In the genomic region with DNA sequence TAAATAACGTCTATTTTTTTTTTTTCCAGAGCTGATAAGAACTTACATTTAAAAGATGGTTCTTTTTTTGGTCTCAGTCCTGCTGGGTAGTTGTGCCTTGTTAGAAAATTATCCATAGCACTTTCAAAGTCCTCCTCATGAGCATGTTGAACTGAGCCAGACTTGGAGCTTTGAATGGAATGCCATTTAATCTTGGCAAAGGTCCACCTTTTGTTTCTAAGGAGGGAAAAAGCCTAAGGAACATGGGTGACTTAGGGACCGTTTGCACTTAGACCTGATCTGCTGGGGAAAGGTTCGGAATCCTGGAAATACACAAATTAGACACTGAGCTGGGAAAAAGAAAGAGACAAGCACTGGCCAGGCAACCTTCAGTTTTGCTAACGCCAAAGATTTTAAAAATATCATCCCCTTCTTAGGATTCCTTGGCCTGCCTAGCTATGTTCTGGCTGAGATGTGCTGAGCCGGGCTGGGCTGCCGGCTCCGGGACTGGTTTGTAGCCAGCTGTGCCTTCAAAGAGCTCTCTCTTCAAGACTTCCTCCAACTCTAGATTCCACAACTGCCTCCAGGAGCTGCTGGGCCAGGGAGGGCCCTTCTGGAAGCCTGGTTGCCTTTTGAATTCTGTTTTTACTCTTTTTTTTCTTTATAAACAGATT, we compare ENCODE assay signal across 14 cellular contexts.
DNase-seq lines count a peak whose midpoint lies in the region; ATAC-seq and TF ChIP-seq lines count a peak whose summit lies in the region.
"Had no signal": no experiment of that assay in that cellular context is flagged by ENCODE, and none has a peak within 500 bp of the region (broad histone marks: within the 10 kb centered on the region; RNA-seq: fewer than 3 reads in every experiment).

No MANE protein-coding gene starts in this region.

- H3K27ac ChIP-seq in ovary (peak overlapping the region in 1 of 2 donors; percentile 72), aorta (ENCODE audit: low read depth in 1 of 2, low read length in 2 of 2) (peak overlapping the region; percentile 7 to 70)

- peaks cover 8% of the 10 kb centered on the region for H3K36me3 Mint-ChIP-seq in activated naive CD8-positive, alpha-beta T cell
- peaks cover 3% of the 10 kb centered on the region for H3K36me3 Mint-ChIP-seq in activated naive CD8-positive, alpha-beta T cell treated with anti-CD3 and anti-CD28 coated beads, Interleukin-2, amount 50 U/mL, for 24 hours (ENCODE audit: low read depth)

- TF ChIP-seq POLR2A in ovary (IDR thresholded peaks at IDR 0.05), result no peak

- H3K27me3 ChIP-seq in ovary (no peaks in the 10 kb centered on the region), aorta (ENCODE audit: control insufficient read depth in 1 of 2, insufficient read depth in 2 of 2, low read length in 1 of 2) (no peaks in the 10 kb centered on the region)

- H3K4me3 ChIP-seq in fibroblast of the aortic adventitia (ENCODE audit: low read depth, low read length) (no peak overlapping the region), ovary (no peak overlapping the region), aorta (ENCODE audit: low read length in 2 of 2) (no peak overlapping the region)
- H3K4me3 ChIP-seq: mucosa of descending colon had no signal

- no peak for TF ChIP-seq EP300 in ovary (IDR thresholded peaks at IDR 0.05)

- peaks cover 53% of the 10 kb centered on the region for H3K4me1 Mint-ChIP-seq in activated naive CD8-positive, alpha-beta T cell (ENCODE audit: low read depth)
- H3K4me1 Mint-ChIP-seq in activated naive CD8-positive, alpha-beta T cell treated with anti-CD3 and anti-CD28 coated beads, Interleukin-2, amount 50 U/mL, for 24 hours, result peaks cover 36% of the 10 kb centered on the region

- no peak for DNase-seq in activated naive CD8-positive, alpha-beta T cell treated with anti-CD3 and anti-CD28 coated beads, Interleukin-2, amount 50 U/mL, for 24 hours
- DNase-seq in fibroblast of the aortic adventitia (ENCODE audit: low read depth) (peak; percentile 75), ovary (peak; percentile 60 to 79 (median 69)), aorta (peak; percentile 75 to 78), T-helper 9 cell (no peak), NCI-H524 treated with DMSO at 0.1 percent for 48 hours (lab: John Stamatoyannopoulos, UW) (no peak)
- DNase-seq: activated CD4-positive, alpha-beta T cell treated with anti-CD3 and anti-CD28 coated beads, Interleukin-2, amount 50 U/mL, for 1 hour; mucosa of descending colon; NCI-H146; stimulated activated CD4-positive, alpha-beta T cell treated with anti-CD3 and anti-CD28 coated beads, Interleukin-12 subunit alpha, Interleukin-12 subunit beta, amount 100 ng/mL, for 4 hours; stimulated activated CD8-positive, alpha-beta memory T cell treated with anti-CD3 and anti-CD28 coated beads, Interleukin-4, amount 100 ng/mL, for 48 hours had no signal

- 10 to 11% (median 11%) methylated on average over 7 of the region's 7 CpGs for WGBS in ovary, 3 donors
- 5 to 7% methylated on average over 7 of the region's 7 CpGs for WGBS in aorta, 2 donors

- no peak overlapping the region for H3K4me3 Mint-ChIP-seq in activated naive CD8-positive, alpha-beta T cell
- no peak overlapping the region for H3K4me3 Mint-ChIP-seq in activated naive CD8-positive, alpha-beta T cell treated with anti-CD3 and anti-CD28 coated beads, Interleukin-2, amount 50 U/mL, for 24 hours
- H3K4me3 Mint-ChIP-seq: activated naive CD4-positive, alpha-beta T cell treated with anti-CD3 and anti-CD28 coated beads, Interleukin-2, amount 10 ng/mL, durations not matched to agents 7 days and 5 days had no signal

- no peak for ATAC-seq in activated naive CD8-positive, alpha-beta T cell treated with anti-CD3 and anti-CD28 coated beads, Interleukin-2, amount 50 U/mL, for 24 hours
- ATAC-seq in aorta (ENCODE audit: low FRiP score), result peak; percentile 85
- no peak for ATAC-seq in GM19023 (IDR thresholded peaks at IDR 0.05; ENCODE audit: unreplicated experiment)

- H3K36me3 ChIP-seq in ovary (no peaks in the 10 kb centered on the region), aorta (ENCODE audit: control insufficient read depth in 1 of 2, insufficient read depth in 2 of 2, low read length in 1 of 2) (no peaks in the 10 kb centered on the region)

- intact Hi-C loops in ovary (cut with DNase I), result loop anchor here in 3 of 4 donors (5.0 to 10.0 kb wide), 2 partner anchors 68 to 545 kb away; no protein-coding TSS in a partner anchor
- intact Hi-C loops in aorta (cut with DNase I), result loop anchor here (5.0 to 10.0 kb wide), 4 partner anchors 178 to 410 kb away; a partner anchor contains a TSS

- H3K9me3 ChIP-seq in ovary (no peaks in the 10 kb centered on the region), aorta (ENCODE audit: control insufficient read depth, low read length) (no peaks in the 10 kb centered on the region)
- H3K9me3 ChIP-seq: mucosa of descending colon had no signal

- H3K9me3 Mint-ChIP-seq in activated naive CD8-positive, alpha-beta T cell (ENCODE audit: low read depth), result no peaks in the 10 kb centered on the region
- H3K9me3 Mint-ChIP-seq in activated naive CD8-positive, alpha-beta T cell treated with anti-CD3 and anti-CD28 coated beads, Interleukin-2, amount 50 U/mL, for 24 hours, result no peaks in the 10 kb centered on the region
- H3K9me3 Mint-ChIP-seq: activated naive CD4-positive, alpha-beta T cell treated with anti-CD3 and anti-CD28 coated beads, Interleukin-2, amount 10 ng/mL, durations not matched to agents 7 days and 5 days had no signal

- peak overlapping the region; percentile 5 for H3K27ac Mint-ChIP-seq in activated naive CD8-positive, alpha-beta T cell
- H3K27ac Mint-ChIP-seq in activated naive CD8-positive, alpha-beta T cell treated with anti-CD3 and anti-CD28 coated beads, Interleukin-2, amount 50 U/mL, for 24 hours, result no peak overlapping the region

- H3K4me1 ChIP-seq in ovary (ENCODE audit: insufficient read depth) (peaks cover 13% of the 10 kb centered on the region), aorta (ENCODE audit: control insufficient read depth in 1 of 2, insufficient read depth in 2 of 2, low read length in 2 of 2) (peaks cover 0 to 2% of the 10 kb centered on the region in 2 donors)

- TF ChIP-seq CTCF in fibroblast of the aortic adventitia (IDR thresholded peaks at IDR 0.05; ENCODE audit: insufficient read depth, low read length) (no peak), ovary (IDR thresholded peaks at IDR 0.05) (no peak)

- H3K27me3 Mint-ChIP-seq in activated naive CD8-positive, alpha-beta T cell, result no peaks in the 10 kb centered on the region
- H3K27me3 Mint-ChIP-seq in activated naive CD8-positive, alpha-beta T cell treated with anti-CD3 and anti-CD28 coated beads, Interleukin-2, amount 50 U/mL, for 24 hours, result no peaks in the 10 kb centered on the region
- H3K27me3 Mint-ChIP-seq: activated naive CD4-positive, alpha-beta T cell treated with anti-CD3 and anti-CD28 coated beads, Interleukin-2, amount 10 ng/mL, durations not matched to agents 7 days and 5 days had no signal

Comparison
In these comparisons a context has a peak if more than half of its experiments do, and no peak if none do; other contexts are left out.
1. DNase-seq: peak in fibroblast of the aortic adventitia (single experiment), ovary (5 of 5) and aorta (2 of 2); none in activated naive CD8-positive, alpha-beta T cell treated with anti-CD3 and anti-CD28 coated beads, Interleukin-2, amount 50 U/mL, for 24 hours (single experiment), T-helper 9 cell (single experiment) and NCI-H524 treated with DMSO at 0.1 percent for 48 hours (single experiment).